In the genomic region with DNA sequence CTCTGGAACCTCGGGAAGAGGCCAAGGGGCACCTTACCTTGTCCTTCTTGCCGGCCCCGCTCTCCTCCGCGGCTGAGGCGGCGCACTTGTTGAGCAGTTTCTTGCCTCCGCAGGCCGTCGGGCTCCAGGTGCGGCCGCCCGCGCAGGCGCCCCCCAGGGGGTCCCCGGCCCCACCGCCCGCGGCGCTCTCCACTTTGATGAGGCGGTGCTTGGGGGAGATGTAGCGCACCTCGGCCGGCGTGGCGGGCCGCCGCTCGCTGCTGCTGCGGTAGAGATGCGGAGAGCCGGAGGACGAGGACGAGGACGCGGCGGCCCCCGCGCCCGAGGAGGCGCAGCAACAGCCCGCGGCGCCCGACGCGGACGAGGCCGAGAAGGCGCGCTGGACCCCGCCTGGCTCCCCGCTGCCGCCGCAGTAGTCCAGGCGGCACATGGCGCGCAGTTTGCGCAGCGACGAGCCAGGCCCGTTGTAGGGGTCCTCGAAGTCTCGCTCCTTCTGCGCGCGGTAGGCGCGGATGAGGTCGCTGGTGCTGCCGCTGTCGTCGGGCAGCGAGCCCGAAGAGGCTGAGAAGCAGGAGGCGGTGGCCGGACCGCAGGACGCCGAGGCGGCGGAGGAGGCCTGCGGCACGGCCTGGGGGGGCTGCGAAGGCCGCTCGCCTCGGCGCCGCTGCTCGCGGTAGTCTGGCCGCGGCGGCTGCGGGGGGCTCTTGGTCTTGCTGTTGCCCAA, we compare ENCODE assay signal across 8 cellular contexts. TPM values are rescaled to one million over a fixed set of nuclear protein-coding genes. Genes with fewer than 3 reads are reported as not detected.
A peak's percentile ranks its signal among the peaks of the same experiment; 100 is the strongest.
DNase-seq lines count a peak whose midpoint lies in the region; ATAC-seq and TF ChIP-seq lines count a peak whose summit lies in the region.

No MANE protein-coding gene starts in this region.

- H3K27me3 ChIP-seq in SK-N-SH (ENCODE audit: insufficient read depth): no peaks in the 10 kb centered on the region
- no peaks in the 10 kb centered on the region for H3K27me3 ChIP-seq in ovary

- H3K79me2 ChIP-seq in SK-N-SH (ENCODE audit: insufficient read depth): peaks cover 59% of the 10 kb centered on the region

- ATAC-seq in SK-N-SH treated with all-trans-retinoic acid at 6 μM for 48 hours: no peak

- no peak for TF ChIP-seq EP300 in SK-N-SH (IDR thresholded peaks at IDR 0.05; ENCODE audit: borderline replicate concordance in 1 of 2, low read depth in 1 of 2, low read length in 1 of 2)
- no peak for TF ChIP-seq EP300 in ovary (IDR thresholded peaks at IDR 0.05)

- H3K9ac ChIP-seq in SK-N-SH: peak overlapping the region; percentile 94

- TF ChIP-seq CTCF in SK-N-SH (IDR thresholded peaks at IDR 0.05) (no peak), WI38 (IDR thresholded peaks at IDR 0.05; ENCODE audit: low read depth, low read length) (no peak), epithelial cell of proximal tubule (conservative IDR thresholded peaks at IDR 0.05; ENCODE audit: low read depth, low read length) (no peak), ovary (IDR thresholded peaks at IDR 0.05) (no peak)

- H3K4me3 ChIP-seq in SK-N-SH (ENCODE audit: low read depth in 2 of 2, low read length in 1 of 2) (peak overlapping the region; percentile 68 to 78), WI38 (ENCODE audit: low read depth, low read length) (peak overlapping the region; percentile 89), epithelial cell of proximal tubule (ENCODE audit: low read depth, low read length) (peak overlapping the region; percentile 95), ovary (peak overlapping the region; percentile 66)

- peaks cover 53% of the 10 kb centered on the region for H4K20me1 ChIP-seq in SK-N-SH (ENCODE audit: insufficient read depth)

- H3K4me1 ChIP-seq in SK-N-SH (ENCODE audit: control insufficient read depth in 1 of 2, insufficient read depth in 2 of 2, low read depth in 1 of 2, low read length in 1 of 2) (peaks cover 29 to 55% of the 10 kb centered on the region in 2 experiments; a peak in 3 of 4 replicates), ovary (ENCODE audit: insufficient read depth) (peaks cover 4% of the 10 kb centered on the region)

- 3% methylated on average over 24 of the region's 96 CpGs for WGBS in SK-N-SH (ENCODE audit: low lambda C conversion rate)
- WGBS in ovary, 3 donors: 1% methylated on average over 89 to 96 of the region's 96 CpGs

- CTCF ChIA-PET in SK-N-SH (lab: Yijun Ruan, JAX): interaction anchor here (0.6 to 3.3 kb wide), 22 partner anchors 11 to 295 kb away, joined by 3 to 15 read pairs (median 4); no protein-coding TSS in a partner anchor

- no peak overlapping the region for H2AFZ ChIP-seq in SK-N-SH (ENCODE audit: low read depth)

- POLR2A ChIA-PET in SK-N-SH (lab: Yijun Ruan, JAX): interaction anchor here (0.9 to 1.9 kb wide), 4 partner anchors 7 to 154 kb away, joined by 3 to 7 read pairs (median 4); no protein-coding TSS in a partner anchor

- peak overlapping the region; percentile 57 to 91; a peak in 3 of 4 replicates for H3K27ac ChIP-seq in SK-N-SH (ENCODE audit: low read depth in 2 of 2, low read length in 1 of 2)
- H3K27ac ChIP-seq in ovary: peak overlapping the region; percentile 64 to 74

- TF ChIP-seq POLR2A in ovary (IDR thresholded peaks at IDR 0.05): no peak

- H3K4me2 ChIP-seq in SK-N-SH: peak overlapping the region; percentile 83

- intact Hi-C loops in ovary (cut with DNase I): loop anchor here in 3 of 4 donors (5.0 to 10.0 kb wide), 2 partner anchors 123 to 156 kb away; no protein-coding TSS in a partner anchor

- TF ChIP-seq RAD21 in SK-N-SH (IDR thresholded peaks at IDR 0.05; ENCODE audit: low read length): no peak

- no peaks in the 10 kb centered on the region for H3K9me2 ChIP-seq in SK-N-SH

- H3K36me3 ChIP-seq in SK-N-SH (replicated peaks in 1 of 2; ENCODE audit: control insufficient read depth in 1 of 2, insufficient read depth in 2 of 2, low read length in 1 of 2) (peaks cover 0 to 6% of the 10 kb centered on the region in 2 experiments), ovary (no peaks in the 10 kb centered on the region)

- H3K9me3 ChIP-seq in SK-N-SH: no peaks in the 10 kb centered on the region
- H3K9me3 ChIP-seq in ovary: no peaks in the 10 kb centered on the region

- DNase-seq in SK-N-SH (peak; percentile 64), epithelial cell of proximal tubule (ENCODE audit: low read depth) (no peak), ovary (peak in 3 of 5 donors; percentile 32 to 54 (median 49)), NCI-H1105 treated with DMSO at 0.1 percent for 48 hours (lab: John Stamatoyannopoulos, UW) (no peak), 8988T (no peak), kidney glomerular epithelial cell (lab: John Stamatoyannopoulos, UW) (no peak)

- H3F3A ChIP-seq in SK-N-SH (replicated peaks; ENCODE audit: insufficient read depth): peaks cover 14% of the 10 kb centered on the region

TF ChIP-seq in SK-N-SH, 30 proteins besides CTCF, POLR2A, EP300 and RAD21:
- TF ChIP-seq, protein P1, sequence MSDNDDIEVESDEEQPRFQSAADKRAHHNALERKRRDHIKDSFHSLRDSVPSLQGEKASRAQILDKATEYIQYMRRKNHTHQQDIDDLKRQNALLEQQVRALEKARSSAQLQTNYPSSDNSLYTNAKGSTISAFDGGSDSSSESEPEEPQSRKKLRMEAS (IDR thresholded peaks at IDR 0.05; ENCODE audit: low read depth): 0 out of 2 replicates have a peak, but pooled peaks have one; percentile 31
- TF ChIP-seq POLR2AphosphoS5 (IDR thresholded peaks at IDR 0.05; ENCODE audit: low read depth, low read length): no peak

TF ChIP-seq in SK-N-SH treated with all-trans-retinoic acid at 6 μM for 48 hours, 23 proteins besides CTCF, POLR2A, EP300 and RAD21 (continues in another document):
- TF ChIP-seq RARB (CRISPR knock-in tag; IDR thresholded peaks at IDR 0.05): no peak
- no peak for TF ChIP-seq OSR1 (CRISPR knock-in tag; IDR thresholded peaks at IDR 0.05)
- TF ChIP-seq ZNF565 (CRISPR knock-in tag; conservative IDR thresholded peaks at IDR 0.05; ENCODE audit: low read depth): no peak
- TF ChIP-seq, protein P2, sequence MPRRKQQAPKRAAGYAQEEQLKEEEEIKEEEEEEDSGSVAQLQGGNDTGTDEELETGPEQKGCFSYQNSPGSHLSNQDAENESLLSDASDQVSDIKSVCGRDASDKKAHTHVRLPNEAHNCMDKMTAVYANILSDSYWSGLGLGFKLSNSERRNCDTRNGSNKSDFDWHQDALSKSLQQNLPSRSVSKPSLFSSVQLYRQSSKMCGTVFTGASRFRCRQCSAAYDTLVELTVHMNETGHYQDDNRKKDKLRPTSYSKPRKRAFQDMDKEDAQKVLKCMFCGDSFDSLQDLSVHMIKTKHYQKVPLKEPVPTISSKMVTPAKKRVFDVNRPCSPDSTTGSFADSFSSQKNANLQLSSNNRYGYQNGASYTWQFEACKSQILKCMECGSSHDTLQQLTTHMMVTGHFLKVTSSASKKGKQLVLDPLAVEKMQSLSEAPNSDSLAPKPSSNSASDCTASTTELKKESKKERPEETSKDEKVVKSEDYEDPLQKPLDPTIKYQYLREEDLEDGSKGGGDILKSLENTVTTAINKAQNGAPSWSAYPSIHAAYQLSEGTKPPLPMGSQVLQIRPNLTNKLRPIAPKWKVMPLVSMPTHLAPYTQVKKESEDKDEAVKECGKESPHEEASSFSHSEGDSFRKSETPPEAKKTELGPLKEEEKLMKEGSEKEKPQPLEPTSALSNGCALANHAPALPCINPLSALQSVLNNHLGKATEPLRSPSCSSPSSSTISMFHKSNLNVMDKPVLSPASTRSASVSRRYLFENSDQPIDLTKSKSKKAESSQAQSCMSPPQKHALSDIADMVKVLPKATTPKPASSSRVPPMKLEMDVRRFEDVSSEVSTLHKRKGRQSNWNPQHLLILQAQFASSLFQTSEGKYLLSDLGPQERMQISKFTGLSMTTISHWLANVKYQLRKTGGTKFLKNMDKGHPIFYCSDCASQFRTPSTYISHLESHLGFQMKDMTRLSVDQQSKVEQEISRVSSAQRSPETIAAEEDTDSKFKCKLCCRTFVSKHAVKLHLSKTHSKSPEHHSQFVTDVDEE (CRISPR knock-in tag; IDR thresholded peaks at IDR 0.05): no peak
- no peak for TF ChIP-seq TCF4 (CRISPR knock-in tag; IDR thresholded peaks at IDR 0.05; ENCODE audit: borderline replicate concordance)
- no peak for TF ChIP-seq ESRRG (CRISPR knock-in tag; IDR thresholded peaks at IDR 0.05)
- TF ChIP-seq CSDC2 (CRISPR knock-in tag; IDR thresholded peaks at IDR 0.05): no peak
- TF ChIP-seq, protein P3, sequence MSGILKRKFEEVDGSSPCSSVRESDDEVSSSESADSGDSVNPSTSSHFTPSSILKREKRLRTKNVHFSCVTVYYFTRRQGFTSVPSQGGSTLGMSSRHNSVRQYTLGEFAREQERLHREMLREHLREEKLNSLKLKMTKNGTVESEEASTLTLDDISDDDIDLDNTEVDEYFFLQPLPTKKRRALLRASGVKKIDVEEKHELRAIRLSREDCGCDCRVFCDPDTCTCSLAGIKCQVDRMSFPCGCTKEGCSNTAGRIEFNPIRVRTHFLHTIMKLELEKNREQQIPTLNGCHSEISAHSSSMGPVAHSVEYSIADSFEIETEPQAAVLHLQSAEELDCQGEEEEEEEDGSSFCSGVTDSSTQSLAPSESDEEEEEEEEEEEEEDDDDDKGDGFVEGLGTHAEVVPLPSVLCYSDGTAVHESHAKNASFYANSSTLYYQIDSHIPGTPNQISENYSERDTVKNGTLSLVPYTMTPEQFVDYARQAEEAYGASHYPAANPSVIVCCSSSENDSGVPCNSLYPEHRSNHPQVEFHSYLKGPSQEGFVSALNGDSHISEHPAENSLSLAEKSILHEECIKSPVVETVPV (CRISPR knock-in tag; IDR thresholded peaks at IDR 0.05): no peak
- TF ChIP-seq ZFP30 (CRISPR knock-in tag; IDR thresholded peaks at IDR 0.05): no peak
- TF ChIP-seq ZFP3 (CRISPR knock-in tag; IDR thresholded peaks at IDR 0.05): no peak
- TF ChIP-seq, protein P4, sequence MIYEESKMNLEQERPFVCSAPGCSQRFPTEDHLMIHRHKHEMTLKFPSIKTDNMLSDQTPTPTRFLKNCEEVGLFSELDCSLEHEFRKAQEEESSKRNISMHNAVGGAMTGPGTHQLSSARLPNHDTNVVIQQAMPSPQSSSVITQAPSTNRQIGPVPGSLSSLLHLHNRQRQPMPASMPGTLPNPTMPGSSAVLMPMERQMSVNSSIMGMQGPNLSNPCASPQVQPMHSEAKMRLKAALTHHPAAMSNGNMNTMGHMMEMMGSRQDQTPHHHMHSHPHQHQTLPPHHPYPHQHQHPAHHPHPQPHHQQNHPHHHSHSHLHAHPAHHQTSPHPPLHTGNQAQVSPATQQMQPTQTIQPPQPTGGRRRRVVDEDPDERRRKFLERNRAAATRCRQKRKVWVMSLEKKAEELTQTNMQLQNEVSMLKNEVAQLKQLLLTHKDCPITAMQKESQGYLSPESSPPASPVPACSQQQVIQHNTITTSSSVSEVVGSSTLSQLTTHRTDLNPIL (CRISPR knock-in tag; IDR thresholded peaks at IDR 0.05; ENCODE audit: low read depth): no peak

RNA-seq across cellular contexts. Expression of a gene that starts 1.0 kb away (rescaled TPM):
- 20.5 and 26.0 TPM in 2 replicates for polyA plus RNA-seq in SK-N-SH (2012; rRNA removed)
- polyA plus RNA-seq in SK-N-SH (2012; cell fraction: cytosol; rRNA removed): 14.2 and 18.7 TPM in 2 replicates
- polyA plus RNA-seq in SK-N-SH (2012; cell fraction: nucleus; rRNA removed): 21.7 and 22.0 TPM in 2 replicates
- 32.7 and 43.8 TPM in 2 replicates for total RNA-seq in epithelial cell of proximal tubule
- 10 to 100 TPM in 2 of 7 donors, 1 to 10 TPM in 5; 5.7 to 23.8 (median 9.0) TPM for total RNA-seq in ovary
- 10 to 100 TPM in 1 of 2 donors, 1 to 10 TPM in 1; 3.5 to 15.7 TPM for polyA plus RNA-seq in ovary

Comparison
In these comparisons a context has a peak if more than half of its experiments do, and no peak if none do; other contexts are left out.
1. DNase-seq: peak in SK-N-SH (single experiment) and ovary (3 of 5); none in epithelial cell of proximal tubule (single experiment), NCI-H1105 treated with DMSO at 0.1 percent for 48 hours (single experiment), 8988T (single experiment) and kidney glomerular epithelial cell (single experiment).
2. Peak in every context shown above with its lines, with median percentiles within 50 percentile points of each other: H3K4me3 ChIP-seq.